In the genomic region with DNA sequence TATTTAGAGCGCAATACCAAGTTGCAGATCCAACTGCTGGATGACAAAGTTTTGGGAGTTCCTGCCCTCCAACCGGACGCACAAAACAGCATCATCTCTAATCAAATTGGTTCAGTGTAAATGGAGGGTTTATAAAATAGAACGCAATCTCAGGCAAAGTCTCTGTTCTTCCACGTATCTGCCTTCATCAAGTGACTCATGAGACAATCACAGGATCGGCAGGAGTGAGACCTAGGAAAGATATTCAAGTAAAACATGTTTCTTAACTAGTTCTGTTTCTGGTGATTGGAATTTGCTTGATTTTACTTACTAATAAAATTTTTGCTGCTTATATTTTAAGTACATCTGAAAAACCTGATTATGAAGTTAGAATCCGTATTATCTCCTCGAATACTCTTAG, we compare ENCODE assay signal across 25 cellular contexts. TPM values are rescaled to one million over a fixed set of nuclear protein-coding genes. Genes with fewer than 3 reads are reported as not detected.
DNase-seq lines count a peak whose midpoint lies in the region; ATAC-seq, FAIRE-seq and TF ChIP-seq lines count a peak whose summit lies in the region.
"Had no signal": no experiment of that assay in that cellular context is flagged by ENCODE, and none has a peak within 500 bp of the region (broad histone marks: within the 10 kb centered on the region; RNA-seq: fewer than 3 reads in every experiment).

No MANE protein-coding gene starts in this region.

- H3K9me1 ChIP-seq in K562 (ENCODE audit: control insufficient read depth, insufficient read depth, low read length), result no peaks in the 10 kb centered on the region

- no peaks in the 10 kb centered on the region for H3K9me3 Mint-ChIP-seq in CD4-positive, alpha-beta T cell

- H3K9ac ChIP-seq in PC-3 (ENCODE audit: low read length) (no peak overlapping the region), K562 (ENCODE audit: insufficient read depth in 1 of 2, low read depth in 2 of 2, low read length in 2 of 2) (no peak overlapping the region)

- POLR2A ChIA-PET in PC-3 (lab: Charles Lee; ENCODE audit: unreplicated experiment) (no interaction called here), K562 (lab: Yijun Ruan, JAX) (interaction anchor here (1.0 kb wide), 1 partner anchor 16 kb away, joined by 3 read pairs; no protein-coding TSS in a partner anchor)
- POLR2A ChIA-PET in CD4-positive, alpha-beta T cell (lab: Charles Lee), result no interaction called here

- in situ Hi-C loops in K562 (cut with MboI), result no loop called here

- H3K27me3 ChIP-seq in PC-3 (ENCODE audit: low read length) (no peaks in the 10 kb centered on the region), K562 (ENCODE audit: control insufficient read depth in 2 of 2, insufficient read depth in 2 of 2, low read length in 2 of 2) (no peaks in the 10 kb centered on the region), osteoblast (ENCODE audit: insufficient read depth, low read length) (no peaks in the 10 kb centered on the region), psoas muscle (ENCODE audit: insufficient read depth in 3 of 3, low read length in 2 of 3) (no peaks in the 10 kb centered on the region)
- peaks cover 30% of the 10 kb centered on the region for H3K27me3 ChIP-seq in CD4-positive, alpha-beta T cell (ENCODE audit: control insufficient read depth, insufficient read depth, low read length)

- H4K20me1 ChIP-seq in PC-3 (ENCODE audit: low read length) (no peaks in the 10 kb centered on the region), K562 (replicated peaks; ENCODE audit: control insufficient read depth, insufficient read depth, low read length) (peaks cover 3% of the 10 kb centered on the region; the same call in 1 of the 2 replicates), osteoblast (ENCODE audit: insufficient read depth, low read length) (peaks cover 9% of the 10 kb centered on the region)

- no peak overlapping the region for H3K27ac Mint-ChIP-seq in CD4-positive, alpha-beta T cell
- H3K27ac Mint-ChIP-seq: B cell, CD14-positive monocyte had no signal

- peaks cover 6% of the 10 kb centered on the region for H3K4me1 Mint-ChIP-seq in CD4-positive, alpha-beta T cell (ENCODE audit: low read depth)

- H3K27me3 Mint-ChIP-seq in CD4-positive, alpha-beta T cell, result peaks cover 46% of the 10 kb centered on the region

- H3K79me2 ChIP-seq in PC-3 (ENCODE audit: low read length) (peaks cover 38% of the 10 kb centered on the region), K562 (ENCODE audit: control insufficient read depth, insufficient read depth, low read length) (peaks cover 48% of the 10 kb centered on the region), osteoblast (ENCODE audit: insufficient read depth, low read length) (peaks cover 2% of the 10 kb centered on the region)

- H3K27ac ChIP-seq in PC-3 (ENCODE audit: low read length), result no peak overlapping the region
- H3K27ac ChIP-seq in K562 (ENCODE audit: extremely low read depth, low read depth, low read length), result no peak overlapping the region
- H3K27ac ChIP-seq in osteoblast (ENCODE audit: low read depth, low read length), result peak overlapping the region; percentile 8
- no peak overlapping the region for H3K27ac ChIP-seq in CD4-positive, alpha-beta T cell (ENCODE audit: low read depth, low read length)
- no peak overlapping the region for H3K27ac ChIP-seq in psoas muscle
- H3K27ac ChIP-seq: RWPE1, SK-N-MC had no signal

- no peak for TF ChIP-seq EP300 in K562 (IDR thresholded peaks at IDR 0.05; ENCODE audit: low read length)

- TF ChIP-seq RAD21 in K562 (CRISPR knock-in tag; conservative IDR thresholded peaks at IDR 0.05 in 1 of 2, IDR thresholded peaks at IDR 0.05 in 1 of 2), result no peak

- TF ChIP-seq CTCF in PC-3 (conservative IDR thresholded peaks at IDR 0.05; ENCODE audit: low read depth, low read length) (no peak), K562 (IDR thresholded peaks at IDR 0.05 in 2 of 3, conservative IDR thresholded peaks at IDR 0.05 in 1 of 3; ENCODE audit: insufficient read depth in 2 of 3, low read depth in 1 of 3, low read length in 3 of 3) (no peak), osteoblast (IDR thresholded peaks at IDR 0.05; ENCODE audit: extremely low read depth, low read depth, low read length) (no peak), psoas muscle (IDR thresholded peaks at IDR 0.05) (no peak)
- no peak for TF ChIP-seq CTCF in CD4-positive, alpha-beta T cell (IDR thresholded peaks at IDR 0.05)

- H3F3A ChIP-seq in PC-3 (ENCODE audit: low read length, unreplicated experiment), result no peaks in the 10 kb centered on the region

- H2AFZ ChIP-seq in PC-3 (ENCODE audit: low read length) (no peak overlapping the region), K562 (ENCODE audit: low read depth, low read length) (no peak overlapping the region), osteoblast (ENCODE audit: low read length) (no peak overlapping the region)

- CTCF ChIA-PET in PC-3 (lab: Charles Lee), result no interaction called here
- CTCF ChIA-PET in K562 (lab: Yijun Ruan, JAX; ENCODE audit: low intra/inter-chr PET ratio), result no interaction called here
- CTCF ChIA-PET in CD4-positive, alpha-beta T cell (lab: Charles Lee), result no interaction called here

- no peaks in the 10 kb centered on the region for H3K36me3 ChIP-seq in PC-3 (ENCODE audit: low read depth, low read length)
- peaks cover 55% of the 10 kb centered on the region for H3K36me3 ChIP-seq in K562 (ENCODE audit: control insufficient read depth, insufficient read depth, low read length)
- no peaks in the 10 kb centered on the region for H3K36me3 ChIP-seq in osteoblast (ENCODE audit: insufficient read depth, low read length)
- peaks cover 0 to 16% of the 10 kb centered on the region in 2 donors for H3K36me3 ChIP-seq in psoas muscle (ENCODE audit: insufficient read depth in 1 of 2, low read depth in 1 of 2)

- no peak overlapping the region for H3K4me3 Mint-ChIP-seq in CD4-positive, alpha-beta T cell
- H3K4me3 Mint-ChIP-seq: B cell, CD14-positive monocyte had no signal

- H3K9me2 ChIP-seq in PC-3 (replicated peaks; ENCODE audit: low read length), result no peaks in the 10 kb centered on the region

- DNase-seq in ELR (ENCODE audit: low read depth), result peak; percentile 50
- peak; percentile 12 for DNase-seq in PC-3
- DNase-seq in K562 (ENCODE audit: extremely low read depth in 1 of 4, low spot score in 3 of 4), result no peak
- DNase-seq in osteoblast (ENCODE audit: insufficient read length, low spot score, missing footprints), result no peak
- DNase-seq in CD4-positive, alpha-beta T cell, result no peak
- DNase-seq in NCI-H345 (lab: John Stamatoyannopoulos, UW), result no peak
- no peak for DNase-seq in psoas muscle
- no peak for DNase-seq in sciatic nerve (ENCODE audit: low spot score)
- DNase-seq: DMS 273 treated with DMSO at 0.1 percent for 48 hours, DMS79 treated with DMSO at 0.1 percent for 48 hours, HCEC 1CT, KBM-7, MM.1S, NCI-H1092, NCI-H1436, NCI-H187 treated with DMSO at 0.1 percent for 48 hours, NCI-H2227 treated with DMSO at 0.1 percent for 48 hours, NCI-H510A treated with DMSO at 0.1 percent for 48 hours, NCI-H748 treated with DMSO at 0.1 percent for 48 hours, SHP77 treated with DMSO at 0.1 percent for 48 hours had no signal

- no peak overlapping the region for H3K4me2 ChIP-seq in PC-3 (ENCODE audit: low read length)
- H3K4me2 ChIP-seq in K562 (ENCODE audit: insufficient read depth, low read length), result no peak overlapping the region
- no peak overlapping the region for H3K4me2 ChIP-seq in osteoblast (ENCODE audit: insufficient read depth, low read length)

- BruUV-seq in PC-3 (replicated peaks; lab: Mats Ljungman, UMichigan) (no TSS peak), K562 (replicated peaks; lab: Mats Ljungman, UMichigan) (no TSS peak)

- no peak for TF ChIP-seq POLR2A in K562 (conservative IDR thresholded peaks at IDR 0.05)

- H3K4me3 ChIP-seq in PC-3 (ENCODE audit: low read length) (no peak overlapping the region), K562 (no peak overlapping the region), osteoblast (ENCODE audit: insufficient read depth, low read length) (no peak overlapping the region), psoas muscle (no peak overlapping the region)
- H3K4me3 ChIP-seq: SK-N-MC had no signal

- WGBS in K562 (ENCODE audit: insufficient coverage, low coverage, missing lambda C conversion rate), result 85% methylated on average over 6 of the region's 8 CpGs
- 89 to 96% (median 95%) methylated on average over 8 of the region's 8 CpGs for WGBS in psoas muscle, 3 donors

- H3K36me3 Mint-ChIP-seq in CD4-positive, alpha-beta T cell (ENCODE audit: low read depth), result no peaks in the 10 kb centered on the region

- intact Hi-C loops in PC-3 (cut with micrococcal nuclease), result no loop called here
- intact Hi-C loops in K562 (cut with micrococcal nuclease), result no loop called here
- intact Hi-C loops in CD4-positive, alpha-beta T cell (cut with DNase I, micrococcal nuclease), result loop anchor here in 1 of 2 experiments (5.0 kb wide), 1 partner anchor 270 kb away; no protein-coding TSS in a partner anchor
- intact Hi-C loops in psoas muscle (cut with DNase I), result loop anchor here in 1 of 2 donors (5.0 kb wide), 1 partner anchor 285 kb away; no protein-coding TSS in a partner anchor
- intact Hi-C loops in sciatic nerve (cut with DNase I), result no loop called here

- H3K9me3 ChIP-seq in PC-3 (ENCODE audit: low read length), result no peaks in the 10 kb centered on the region
- H3K9me3 ChIP-seq in K562 (replicated peaks; ENCODE audit: control insufficient read depth, insufficient read depth, low read depth, low read length), result no peaks in the 10 kb centered on the region
- H3K9me3 ChIP-seq in osteoblast (ENCODE audit: low read depth, low read length), result no peaks in the 10 kb centered on the region
- no peaks in the 10 kb centered on the region for H3K9me3 ChIP-seq in CD4-positive, alpha-beta T cell (ENCODE audit: control insufficient read depth, low read length)
- no peaks in the 10 kb centered on the region for H3K9me3 ChIP-seq in psoas muscle

- H3K4me1 ChIP-seq in PC-3 (ENCODE audit: insufficient read depth, low read length) (peaks cover 7% of the 10 kb centered on the region; the same call in 1 of the 2 replicates), K562 (replicated peaks in 1 of 2; ENCODE audit: control insufficient read depth in 2 of 2, insufficient read depth in 2 of 2, low read length in 2 of 2) (peaks cover 9 to 19% of the 10 kb centered on the region in 2 experiments; a peak in 4 of 5 replicates), osteoblast (ENCODE audit: insufficient read depth, low read length) (peaks cover 6% of the 10 kb centered on the region), psoas muscle (peaks cover 30% of the 10 kb centered on the region)

- no peak for FAIRE-seq in K562 (lab: Jason Lieb, UNC)
- FAIRE-seq: GM12891 had no signal

- ATAC-seq in PC-3, result no peak
- no peak for ATAC-seq in K562
- ATAC-seq in CD4-positive, alpha-beta T cell (ENCODE audit: poor library complexity), result no peak
- ATAC-seq in psoas muscle, result no peak
- no peak for ATAC-seq in sciatic nerve

RNA-seq across cellular contexts. Expression of a gene that starts 7.6 kb away (rescaled TPM):
- total RNA-seq in PC-3 (2014; rRNA removed) (7.2 and 7.5 TPM in 2 replicates), K562 (2014; rRNA removed) (8.8 and 9.7 TPM in 2 replicates), K562 (2014; rRNA removed; fragmentation: Illumina TruSeq; extraction: Trizol) (7.2 and 7.7 TPM in 2 replicates), K562 (2015; rRNA removed; fragmentation: Illumina TruSeq; extraction: Trizol) (5.6 and 5.9 TPM in 2 replicates), K562 (2021) (14.6 and 15.8 TPM in 2 replicates), osteoblast (10.6 and 12.7 TPM in 2 replicates), psoas muscle (1 to 10 TPM; 2.5 to 3.5 (median 2.7) TPM), sciatic nerve (6.3 TPM)
- 12.4 and 17.4 TPM in 2 replicates for total RNA-seq in K562 (2011; cell fraction: chromatin; rRNA removed; ENCODE audit: low replicate concordance)
- total RNA-seq in K562 (2011; cell fraction: nucleolus; rRNA removed), result 14.3 and 15.3 TPM in 2 replicates
- 21.9 and 32.4 TPM in 2 replicates for total RNA-seq in K562 (2011; cell fraction: nucleoplasm; rRNA removed)
- polyA plus RNA-seq in K562 (2011; rRNA removed) (4.1 and 4.3 TPM in 2 replicates), K562 (2014; fragmentation: Illumina TruSeq; extraction: Trizol) (5.1 and 5.3 TPM in 2 replicates), K562 (2014; fragmentation: Nextera tagmentation; extraction: Ambion mirVana) (1 to 10 TPM; 3.7 to 7.7 TPM), K562 (2014; rRNA removed) (4.5 and 5.3 TPM in 2 replicates), psoas muscle (1 to 10 TPM; 1.2 to 1.8 (median 1.5) TPM)
- polyA plus RNA-seq in K562 (2011; cell fraction: cytosol; rRNA removed), result 3.2 and 4.3 TPM in 2 replicates
- 7.6 and 8.4 TPM in 2 replicates for polyA plus RNA-seq in K562 (2011; cell fraction: nucleus; rRNA removed)
- 3.3 and 4.3 TPM in 2 replicates for polyA plus RNA-seq in K562 (2012)
- polyA minus RNA-seq in K562 (2011; rRNA and poly(A)+ RNA removed), result 10.9 and 12.2 TPM in 2 replicates
- 11.1 and 12.5 TPM in 2 replicates for polyA minus RNA-seq in K562 (2011; cell fraction: cytosol; rRNA and poly(A)+ RNA removed)
- polyA minus RNA-seq in K562 (2011; cell fraction: nucleus; rRNA and poly(A)+ RNA removed), result 12.0 and 16.7 TPM in 2 replicates
- total RNA-seq in CD4-positive, alpha-beta T cell, result under 1 TPM; 0.19 to 0.25 TPM

RNA-seq across cellular contexts. Expression of a gene that starts 50.7 kb away (rescaled TPM):
- total RNA-seq in PC-3 (2014; rRNA removed) (14.7 and 19.2 TPM in 2 replicates), K562 (2014; rRNA removed) (2.1 and 3.3 TPM in 2 replicates), K562 (2014; rRNA removed; fragmentation: Illumina TruSeq; extraction: Trizol) (3.7 and 4.4 TPM in 2 replicates), K562 (2015; rRNA removed; fragmentation: Illumina TruSeq; extraction: Trizol) (4.1 and 4.7 TPM in 2 replicates), K562 (2021) (4.5 and 6.0 TPM in 2 replicates), osteoblast (14.1 and 15.9 TPM in 2 replicates), psoas muscle (1 to 10 TPM; 6.8 to 9.7 (median 7.6) TPM), sciatic nerve (19.3 TPM)
- 3.1 and 7.4 TPM in 2 replicates for total RNA-seq in K562 (2011; cell fraction: chromatin; rRNA removed; ENCODE audit: low replicate concordance)
- total RNA-seq in K562 (2011; cell fraction: nucleolus; rRNA removed), result 2.8 and 3.3 TPM in 2 replicates
- total RNA-seq in K562 (2011; cell fraction: nucleoplasm; rRNA removed), result 5.4 and 9.6 TPM in 2 replicates
- polyA plus RNA-seq in K562 (2011; rRNA removed) (5.5 and 7.5 TPM in 2 replicates), K562 (2014; fragmentation: Illumina TruSeq; extraction: Trizol) (6.7 and 7.1 TPM in 2 replicates), K562 (2014; fragmentation: Nextera tagmentation; extraction: Ambion mirVana) (1 to 10 TPM; 1.9 to 2.1 TPM), K562 (2014; rRNA removed) (4.0 and 5.2 TPM in 2 replicates), psoas muscle (10 to 100 TPM in 1 of 3 donors, 1 to 10 TPM in 2; 6.1 to 15.7 (median 8.5) TPM)
- 1.9 and 3.2 TPM in 2 replicates for polyA plus RNA-seq in K562 (2011; cell fraction: cytosol; rRNA removed)
- 2.5 and 3.7 TPM in 2 replicates for polyA plus RNA-seq in K562 (2011; cell fraction: nucleus; rRNA removed)
- polyA plus RNA-seq in K562 (2012), result 4.7 and 5.9 TPM in 2 replicates
- polyA minus RNA-seq in K562 (2011; rRNA and poly(A)+ RNA removed), result 6.5 and 11.2 TPM in 2 replicates
- 3.3 and 4.0 TPM in 2 replicates for polyA minus RNA-seq in K562 (2011; cell fraction: cytosol; rRNA and poly(A)+ RNA removed)
- 1.5 and 3.6 TPM in 2 replicates for polyA minus RNA-seq in K562 (2011; cell fraction: nucleus; rRNA and poly(A)+ RNA removed)
- total RNA-seq in CD4-positive, alpha-beta T cell, result 10 to 100 TPM in 1 of 2 experiments, 1 to 10 TPM in 1; 8.7 to 11.1 TPM

Comparison
In these comparisons a context has a peak if more than half of its experiments do, and no peak if none do; other contexts are left out.
1. DNase-seq: peak in ELR (single experiment) and PC-3 (single experiment); none in K562 (0 of 4), osteoblast (single experiment), CD4-positive, alpha-beta T cell (0 of 10), NCI-H345 (single experiment), psoas muscle (0 of 2) and sciatic nerve (single experiment).